In genomic region chr5:133415506-133415905, GRCh38 we compare ENCODE assay signal across 33 cellular contexts.
"Had no signal": no experiment of that assay in that cellular context is flagged by ENCODE, and none has a peak within 500 bp of the region (broad histone marks: within the 10 kb centered on the region; RNA-seq: fewer than 3 reads in every experiment).

No MANE protein-coding gene starts in this region.

- H3K27ac Mint-ChIP-seq: activated CD4-positive, alpha-beta memory T cell treated with anti-CD3 and anti-CD28 coated beads, Interleukin-2, amount 10 ng/mL, durations not matched to agents 7 days and 5 days; activated CD4-positive, alpha-beta T cell treated with anti-CD3 and anti-CD28 coated beads for 36 hours; activated CD4-positive, alpha-beta T cell treated with anti-CD3 and anti-CD28 coated beads, Interleukin-2, amount 10 ng/mL, durations not matched to agents 24 days and 14 days; activated naive CD4-positive, alpha-beta T cell treated with anti-CD3 and anti-CD28 coated beads for 36 hours; activated naive CD4-positive, alpha-beta T cell treated with anti-CD3 and anti-CD28 coated beads, Interleukin-2, amount 50 U/mL, for 24 hours; activated naive CD8-positive, alpha-beta T cell treated with anti-CD3 and anti-CD28 coated beads for 36 hours; activated naive CD8-positive, alpha-beta T cell treated with anti-CD3 and anti-CD28 coated beads, Interleukin-2, amount 50 U/mL, for 24 hours; activated T-helper 1 cell treated with anti-CD3 and anti-CD28 coated beads, Interleukin-12 subunit alpha, Interleukin-12 subunit beta, Interleukin-2, Interleukin-4 antibody, amounts not matched to agents 30 ng/mL and 10 ng/mL and 1 ng/mL, durations not matched to agents 14 hours and 24 hours and 36 hours; activated T-helper 2 cell treated with anti-CD3 and anti-CD28 coated beads, Interferon-gamma antibody, Interleukin-2, Interleukin-4, amounts not matched to agents 10 μg/mL and 5 μg/mL and 100 μg/mL, durations not matched to agents 14 hours and 24 hours and 36 hours; brain; dendritic cell treated with granulocyte-macrophage colony-stimulating factor and Interleukin-4, amounts not matched to agents 40 ng/mL and 50 ng/mL, for 4 days; effector memory CD8-positive, alpha-beta T cell had no signal

- H3K4me1 Mint-ChIP-seq: activated CD4-positive, alpha-beta memory T cell treated with anti-CD3 and anti-CD28 coated beads, Interleukin-2, amount 10 ng/mL, durations not matched to agents 7 days and 5 days; activated CD4-positive, alpha-beta T cell treated with anti-CD3 and anti-CD28 coated beads for 36 hours; activated CD4-positive, alpha-beta T cell treated with anti-CD3 and anti-CD28 coated beads, Interleukin-2, amount 10 ng/mL, durations not matched to agents 24 days and 14 days; activated naive CD4-positive, alpha-beta T cell treated with anti-CD3 and anti-CD28 coated beads, Interleukin-2, amount 50 U/mL, for 24 hours; activated naive CD8-positive, alpha-beta T cell treated with anti-CD3 and anti-CD28 coated beads for 36 hours; activated naive CD8-positive, alpha-beta T cell treated with anti-CD3 and anti-CD28 coated beads, Interleukin-2, amount 50 U/mL, for 24 hours had no signal

- H3K27ac ChIP-seq: adrenal gland, breast epithelium, cardiac muscle cell, colonic mucosa, esophagus muscularis mucosa, foreskin keratinocyte, gastrocnemius medialis had no signal

- H3K27me3 ChIP-seq: adrenal gland, breast epithelium, gastrocnemius medialis had no signal

- H3K4me1 ChIP-seq: adrenal gland, breast epithelium, colonic mucosa, esophagus muscularis mucosa, foreskin keratinocyte, gastrocnemius medialis had no signal

- H3K9me3 ChIP-seq: adrenal gland, breast epithelium, colonic mucosa, esophagus muscularis mucosa, gastrocnemius medialis had no signal

- ATAC-seq: activated CD4-positive, alpha-beta T cell treated with anti-CD3 and anti-CD28 coated beads for 36 hours; activated naive CD8-positive, alpha-beta T cell treated with anti-CD3 and anti-CD28 coated beads, Interleukin-2, amount 50 U/mL, for 24 hours; effector memory CD8-positive, alpha-beta T cell; foreskin keratinocyte; gastrocnemius medialis had no signal

- H3K4me3 Mint-ChIP-seq: activated CD4-positive, alpha-beta memory T cell treated with anti-CD3 and anti-CD28 coated beads, Interleukin-2, amount 10 ng/mL, durations not matched to agents 7 days and 5 days; activated CD4-positive, alpha-beta T cell treated with anti-CD3 and anti-CD28 coated beads for 36 hours; activated CD4-positive, alpha-beta T cell treated with anti-CD3 and anti-CD28 coated beads, Interleukin-2, amount 10 ng/mL, durations not matched to agents 24 days and 14 days; activated naive CD4-positive, alpha-beta T cell treated with anti-CD3 and anti-CD28 coated beads for 36 hours; activated naive CD4-positive, alpha-beta T cell treated with anti-CD3 and anti-CD28 coated beads, Interleukin-2, amount 50 U/mL, for 24 hours; activated naive CD8-positive, alpha-beta T cell treated with anti-CD3 and anti-CD28 coated beads for 36 hours; activated naive CD8-positive, alpha-beta T cell treated with anti-CD3 and anti-CD28 coated beads, Interleukin-2, amount 50 U/mL, for 24 hours; activated T-helper 1 cell treated with anti-CD3 and anti-CD28 coated beads, Interleukin-12 subunit alpha, Interleukin-12 subunit beta, Interleukin-2, Interleukin-4 antibody, amounts not matched to agents 30 ng/mL and 10 ng/mL and 1 ng/mL, durations not matched to agents 14 hours and 24 hours and 36 hours; brain; dendritic cell treated with granulocyte-macrophage colony-stimulating factor and Interleukin-4, amounts not matched to agents 40 ng/mL and 50 ng/mL, for 4 days; effector memory CD8-positive, alpha-beta T cell had no signal

- H3K36me3 ChIP-seq: adrenal gland, breast epithelium, cardiac muscle cell, colonic mucosa, esophagus muscularis mucosa, gastrocnemius medialis had no signal

- H3K9me3 Mint-ChIP-seq: activated CD4-positive, alpha-beta memory T cell treated with anti-CD3 and anti-CD28 coated beads, Interleukin-2, amount 10 ng/mL, durations not matched to agents 7 days and 5 days; activated CD4-positive, alpha-beta T cell treated with anti-CD3 and anti-CD28 coated beads, Interleukin-2, amount 10 ng/mL, durations not matched to agents 24 days and 14 days; activated naive CD4-positive, alpha-beta T cell treated with anti-CD3 and anti-CD28 coated beads for 36 hours; activated naive CD4-positive, alpha-beta T cell treated with anti-CD3 and anti-CD28 coated beads, Interleukin-2, amount 50 U/mL, for 24 hours; activated naive CD8-positive, alpha-beta T cell treated with anti-CD3 and anti-CD28 coated beads for 36 hours; activated naive CD8-positive, alpha-beta T cell treated with anti-CD3 and anti-CD28 coated beads, Interleukin-2, amount 50 U/mL, for 24 hours; activated T-helper 1 cell treated with anti-CD3 and anti-CD28 coated beads, Interleukin-12 subunit alpha, Interleukin-12 subunit beta, Interleukin-2, Interleukin-4 antibody, amounts not matched to agents 30 ng/mL and 10 ng/mL and 1 ng/mL, durations not matched to agents 14 hours and 24 hours and 36 hours; activated T-helper 2 cell treated with anti-CD3 and anti-CD28 coated beads, Interferon-gamma antibody, Interleukin-2, Interleukin-4, amounts not matched to agents 10 μg/mL and 5 μg/mL and 100 μg/mL, durations not matched to agents 14 hours and 24 hours and 36 hours; dendritic cell treated with granulocyte-macrophage colony-stimulating factor and Interleukin-4, amounts not matched to agents 40 ng/mL and 50 ng/mL, for 4 days; effector memory CD8-positive, alpha-beta T cell had no signal

- DNase-seq: activated CD4-positive, alpha-beta memory T cell treated with anti-CD3 and anti-CD28 coated beads, Interleukin-2, amount 10 ng/mL, durations not matched to agents 7 days and 5 days; activated CD4-positive, alpha-beta T cell treated with anti-CD3 and anti-CD28 coated beads for 36 hours; activated CD4-positive, alpha-beta T cell treated with anti-CD3 and anti-CD28 coated beads, Interleukin-2, amount 10 ng/mL, durations not matched to agents 24 days and 14 days; activated CD4-positive, alpha-beta T cell treated with anti-CD3 and anti-CD28 coated beads, Interleukin-2, amount 50 U/mL, for 4 hours; activated CD4-positive, CD25-positive, alpha-beta regulatory T cell; activated CD4-positive, CD25-positive, alpha-beta regulatory T cell treated with anti-CD3 and anti-CD28 coated beads, Interleukin-2, amount 50 U/mL, for 72 hours; activated effector memory CD4-positive, alpha-beta T cell treated with anti-CD3 and anti-CD28 coated beads, Interleukin-2, amount 50 U/mL, for 16 hours; activated naive CD4-positive, alpha-beta T cell treated with anti-CD3 and anti-CD28 coated beads for 36 hours; activated naive CD8-positive, alpha-beta T cell treated with anti-CD3 and anti-CD28 coated beads for 36 hours; activated naive CD8-positive, alpha-beta T cell treated with anti-CD3 and anti-CD28 coated beads, Interleukin-2, amount 50 U/mL, for 24 hours; activated T-cell treated with anti-CD3 and anti-CD28 coated beads, Interleukin-2, amount 50 U/mL, for 1 hour; activated T-cell treated with anti-CD3 and anti-CD28 coated beads, Interleukin-2, amount 50 U/mL, for 48 hours; amygdala; aorta; central memory CD4-positive, alpha-beta T cell; cerebellar nuclear complex; colonic mucosa; effector CD4-positive, alpha-beta T cell; effector memory CD8-positive, alpha-beta T cell; erythroblast; foreskin keratinocyte; gastrocnemius medialis; glutamatergic neuron; T-helper 2 cell had no signal

- H3K4me3 ChIP-seq: adrenal gland, breast epithelium, cardiac muscle cell, colonic mucosa, esophagus muscularis mucosa, gastrocnemius medialis had no signal

- H3K36me3 Mint-ChIP-seq: activated naive CD4-positive, alpha-beta T cell treated with anti-CD3 and anti-CD28 coated beads, Interleukin-2, amount 50 U/mL, for 24 hours; activated naive CD8-positive, alpha-beta T cell treated with anti-CD3 and anti-CD28 coated beads for 36 hours; brain had no signal
